ENCODE assay signal across 8 cellular contexts in genomic region chr12:66693901-66694513, GRCh38. TPM values are rescaled to one million over a fixed set of nuclear protein-coding genes. Genes with fewer than 3 reads are reported as not detected.
DNase-seq lines count a peak whose midpoint lies in the region; ATAC-seq and TF ChIP-seq lines count a peak whose summit lies in the region.

No MANE protein-coding gene starts in this region.

- no peak for TF ChIP-seq EP300 in esophagus muscularis mucosa (IDR thresholded peaks at IDR 0.05)

- TF ChIP-seq POLR2A in esophagus muscularis mucosa (IDR thresholded peaks at IDR 0.05; ENCODE audit: low read depth): no peak

- intact Hi-C loops in CD4-positive, alpha-beta memory T cell (cut with micrococcal nuclease): loop anchor here (1.0 to 10.0 kb wide), 4 partner anchors 285 to 1803 kb away; no protein-coding TSS in a partner anchor
- intact Hi-C loops in esophagus muscularis mucosa (cut with DNase I): loop anchor here (5.0 to 10.0 kb wide), 2 partner anchors 168 to 429 kb away; no protein-coding TSS in a partner anchor

- TF ChIP-seq CTCF in esophagus muscularis mucosa (IDR thresholded peaks at IDR 0.05): peak; percentile 43 to 60 (median 57)

- no peaks in the 10 kb centered on the region for H3K27me3 ChIP-seq in CD4-positive, alpha-beta memory T cell (ENCODE audit: insufficient read depth, low read length)
- H3K27me3 ChIP-seq in esophagus muscularis mucosa: no peaks in the 10 kb centered on the region

- no peaks in the 10 kb centered on the region for H3K4me1 ChIP-seq in CD4-positive, alpha-beta memory T cell (ENCODE audit: insufficient read depth, low read length)
- no peaks in the 10 kb centered on the region for H3K4me1 ChIP-seq in esophagus muscularis mucosa

- H3K4me3 ChIP-seq in CD4-positive, alpha-beta memory T cell (ENCODE audit: low read length in 2 of 2): no peak overlapping the region
- H3K4me3 ChIP-seq in esophagus muscularis mucosa: no peak overlapping the region

- H3K9me3 Mint-ChIP-seq in CD4-positive, alpha-beta memory T cell: no peaks in the 10 kb centered on the region
- H3K9me3 Mint-ChIP-seq in T-cell: no peaks in the 10 kb centered on the region
- H3K9me3 Mint-ChIP-seq in natural killer cell treated with Interleukin-12 subunit alpha and Interleukin-12 subunit beta and Interleukin-15 and Interleukin-18, amount 100 ng/mL, for 72 hours: no peaks in the 10 kb centered on the region

- no peak overlapping the region for H3K27ac ChIP-seq in CD4-positive, alpha-beta memory T cell (ENCODE audit: low read depth, low read length)
- H3K27ac ChIP-seq in esophagus muscularis mucosa (replicated peaks in 1 of 4): no peak overlapping the region

- no peaks in the 10 kb centered on the region for H3K36me3 ChIP-seq in CD4-positive, alpha-beta memory T cell (ENCODE audit: insufficient read depth, low read length)
- no peaks in the 10 kb centered on the region for H3K36me3 ChIP-seq in esophagus muscularis mucosa

- H3K4me3 Mint-ChIP-seq in CD4-positive, alpha-beta memory T cell: no peak overlapping the region
- no peak overlapping the region for H3K4me3 Mint-ChIP-seq in T-cell
- H3K4me3 Mint-ChIP-seq in natural killer cell treated with Interleukin-12 subunit alpha and Interleukin-12 subunit beta and Interleukin-15 and Interleukin-18, amount 100 ng/mL, for 72 hours: no peak overlapping the region

- H3K9me3 ChIP-seq in CD4-positive, alpha-beta memory T cell (ENCODE audit: control insufficient read depth in 1 of 2, low read length in 2 of 2): no peaks in the 10 kb centered on the region
- H3K9me3 ChIP-seq in esophagus muscularis mucosa: no peaks in the 10 kb centered on the region

- peaks cover 5 to 6% of the 10 kb centered on the region in 2 donors for H3K27me3 Mint-ChIP-seq in CD4-positive, alpha-beta memory T cell
- peaks cover 0 to 2% of the 10 kb centered on the region in 2 donors for H3K27me3 Mint-ChIP-seq in T-cell
- peaks cover 3 to 9% of the 10 kb centered on the region in 2 donors for H3K27me3 Mint-ChIP-seq in natural killer cell treated with Interleukin-12 subunit alpha and Interleukin-12 subunit beta and Interleukin-15 and Interleukin-18, amount 100 ng/mL, for 72 hours

- POLR2A ChIA-PET in CD4-positive, alpha-beta memory T cell (lab: Charles Lee; ENCODE audit: partially characterized antibody): no interaction called here
- POLR2A ChIA-PET in T-cell (lab: Charles Lee): no interaction called here

- no peaks in the 10 kb centered on the region for H3K36me3 Mint-ChIP-seq in CD4-positive, alpha-beta memory T cell
- no peaks in the 10 kb centered on the region for H3K36me3 Mint-ChIP-seq in T-cell
- no peaks in the 10 kb centered on the region for H3K36me3 Mint-ChIP-seq in natural killer cell treated with Interleukin-12 subunit alpha and Interleukin-12 subunit beta and Interleukin-15 and Interleukin-18, amount 100 ng/mL, for 72 hours

- CTCF ChIA-PET in CD4-positive, alpha-beta memory T cell (lab: Charles Lee; ENCODE audit: partially characterized antibody): interaction anchor here (0.7 to 5.9 kb wide), 9 partner anchors 10 to 1802 kb away, joined by 3 to 65 read pairs (median 4); no protein-coding TSS in a partner anchor
- CTCF ChIA-PET in T-cell (lab: Charles Lee): interaction anchor here (0.6 to 1.9 kb wide), 9 partner anchors 9 to 1392 kb away, joined by 3 to 5 read pairs (median 3); no protein-coding TSS in a partner anchor

- peaks cover 0 to 1% (median 0%) of the 10 kb centered on the region in 4 donors for H3K4me1 Mint-ChIP-seq in CD4-positive, alpha-beta memory T cell
- H3K4me1 Mint-ChIP-seq in T-cell: peaks cover 14 to 24% (median 18%) of the 10 kb centered on the region in 3 donors
- peaks cover 7 to 8% of the 10 kb centered on the region in 2 donors for H3K4me1 Mint-ChIP-seq in natural killer cell treated with Interleukin-12 subunit alpha and Interleukin-12 subunit beta and Interleukin-15 and Interleukin-18, amount 100 ng/mL, for 72 hours (ENCODE audit: low read depth in 2 of 2)

- peak in 4 of 5 donors; percentile 33 to 48 (median 36) for DNase-seq in CD4-positive, alpha-beta memory T cell
- peak; percentile 19 for DNase-seq in NCI-H146 treated with DMSO at 0.1 percent for 48 hours (lab: John Stamatoyannopoulos, UW; ENCODE audit: unreplicated experiment)
- peak in 13 of 34 experiments; percentile 5 to 32 (median 11) for DNase-seq in T-cell
- DNase-seq in esophagus muscularis mucosa (ENCODE audit: extremely low spot score): no peak
- DNase-seq in natural killer cell treated with Interleukin-12 subunit alpha and Interleukin-12 subunit beta and Interleukin-15 and Interleukin-18, amount 100 ng/mL, for 72 hours (ENCODE audit: low spot score): no peak
- no peak for DNase-seq in 8988T

- no peak overlapping the region for H3K27ac Mint-ChIP-seq in CD4-positive, alpha-beta memory T cell
- no peak overlapping the region for H3K27ac Mint-ChIP-seq in T-cell
- no peak overlapping the region for H3K27ac Mint-ChIP-seq in natural killer cell treated with Interleukin-12 subunit alpha and Interleukin-12 subunit beta and Interleukin-15 and Interleukin-18, amount 100 ng/mL, for 72 hours

- ATAC-seq in GM18520 (IDR thresholded peaks at IDR 0.05; ENCODE audit: unreplicated experiment) (peak; percentile 67), HG02973 (IDR thresholded peaks at IDR 0.05; ENCODE audit: unreplicated experiment) (peak; percentile 76), T-cell (replicated peaks in 1 of 4) (peak; percentile 67 to 87 (median 76))
- peak; percentile 62 to 63 for ATAC-seq in natural killer cell treated with Interleukin-12 subunit alpha and Interleukin-12 subunit beta and Interleukin-15 and Interleukin-18, amount 100 ng/mL, for 72 hours

- WGBS in esophagus muscularis mucosa: 0% methylated on average over 1 of the region's 1 CpG

RNA-seq across cellular contexts. Expression of gene GRIP1, which starts 15.1 kb away (rescaled TPM):
- 1 to 10 TPM; 1.7 to 3.3 TPM for total RNA-seq in CD4-positive, alpha-beta memory T cell
- polyA plus RNA-seq in CD4-positive, alpha-beta memory T cell: 1 to 10 TPM in 1 of 2 donors, under 1 TPM in 1; 0.52 to 1.3 TPM
- total RNA-seq in T-cell: 1 to 10 TPM; 3.0 to 7.3 (median 3.6) TPM
- 10 to 100 TPM; 12.5 to 15.2 (median 13.6) TPM for total RNA-seq in esophagus muscularis mucosa
- total RNA-seq in natural killer cell treated with Interleukin-12 subunit alpha and Interleukin-12 subunit beta and Interleukin-15 and Interleukin-18, amount 100 ng/mL, for 72 hours: 1 to 10 TPM in 1 of 2 donors, not detected in 1; 3.2 TPM

Comparison
In these comparisons a context has a peak if more than half of its experiments do, and no peak if none do; other contexts are left out.
1. DNase-seq: peak in CD4-positive, alpha-beta memory T cell (4 of 5) and NCI-H146 treated with DMSO at 0.1 percent for 48 hours (single experiment); none in esophagus muscularis mucosa (single experiment), natural killer cell treated with Interleukin-12 subunit alpha and Interleukin-12 subunit beta and Interleukin-15 and Interleukin-18, amount 100 ng/mL, for 72 hours (single experiment) and 8988T (single experiment).
2. Peak in every context shown above with its lines, with median percentiles within 50 percentile points of each other: ATAC-seq.